8 cellular contexts compared by ENCODE assay signal in the genomic region with DNA sequence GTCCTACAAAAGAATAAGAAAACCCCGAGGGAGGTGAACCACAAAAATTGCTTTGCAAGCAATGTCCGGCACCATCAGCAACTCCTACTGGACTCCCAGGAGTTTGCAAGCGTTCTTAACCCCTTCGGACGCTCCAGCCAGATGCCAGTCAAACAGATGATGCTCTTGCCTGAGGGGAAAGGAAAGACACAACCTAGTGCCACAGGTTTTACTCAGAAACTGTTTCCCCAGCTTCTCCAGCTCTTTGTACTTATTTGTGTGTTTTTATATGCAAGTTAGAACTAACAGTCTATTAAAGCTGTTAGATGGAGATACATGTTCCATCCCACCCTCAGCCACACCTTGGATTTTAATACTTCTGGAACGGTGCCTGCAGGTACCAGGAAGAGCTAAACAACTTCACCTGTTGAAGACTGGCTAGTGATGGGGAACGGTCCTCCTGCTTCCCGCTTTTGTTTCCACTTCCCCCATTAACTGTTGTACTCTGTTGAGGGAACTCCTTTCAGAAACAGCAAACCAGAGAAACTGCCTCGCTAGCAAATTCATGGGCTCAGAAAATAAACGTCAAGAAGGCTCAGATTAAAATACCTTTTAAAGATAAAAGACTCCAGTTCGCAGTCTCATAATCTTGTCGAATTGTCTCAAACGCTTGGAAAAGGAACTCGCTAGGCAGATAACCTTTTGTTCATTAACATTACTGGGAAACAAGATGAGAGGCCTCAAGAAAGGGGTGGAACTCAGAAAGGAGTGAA. TPM values are rescaled to one million over a fixed set of nuclear protein-coding genes. Genes with fewer than 3 reads are reported as not detected.
DNase-seq lines count a peak whose midpoint lies in the region; ATAC-seq and TF ChIP-seq lines count a peak whose summit lies in the region.

No MANE protein-coding gene starts in this region.

- no peak for ATAC-seq in GM18520 (IDR thresholded peaks at IDR 0.05; ENCODE audit: unreplicated experiment)
- no peak for ATAC-seq in GM19351 (IDR thresholded peaks at IDR 0.05; ENCODE audit: unreplicated experiment)

- H3K27ac ChIP-seq in angular gyrus (ENCODE audit: low read depth, low read length) (peak overlapping the region; percentile 92), right atrium auricular region (peak overlapping the region; percentile 99), trophoblast cell (ENCODE audit: low read depth, low read length) (peak overlapping the region; percentile 97)

- H4K12ac ChIP-seq in trophoblast cell (ENCODE audit: low read depth, low read length): peak overlapping the region; percentile 99

- TF ChIP-seq CTCF in right atrium auricular region (IDR thresholded peaks at IDR 0.05): peak; percentile 22 to 57

- WGBS in trophoblast cell (ENCODE audit: extremely low coverage, insufficient coverage, insufficient read length): no CpG with 5 or more reads among the region's 14 CpGs

- H4K8ac ChIP-seq in trophoblast cell (ENCODE audit: low read depth, low read length): peak overlapping the region; percentile 100

- H3K79me2 ChIP-seq in trophoblast cell (ENCODE audit: control insufficient read depth, insufficient read depth, low read length, poor library complexity): peaks cover 12% of the 10 kb centered on the region

- H2AFZ ChIP-seq in trophoblast cell (ENCODE audit: insufficient read depth, low read length, poor library complexity): peak overlapping the region; percentile 98

- H3K18ac ChIP-seq in trophoblast cell (ENCODE audit: low read length): no peak overlapping the region

- peak overlapping the region; percentile 59 for H3K4me2 ChIP-seq in trophoblast cell (ENCODE audit: low read length)

- H2AK5ac ChIP-seq in trophoblast cell (ENCODE audit: low read length): no peak overlapping the region

- H3K9me3 ChIP-seq in right atrium auricular region (no peaks in the 10 kb centered on the region), trophoblast cell (ENCODE audit: insufficient read depth, low read depth, low read length) (no peaks in the 10 kb centered on the region)

- DNase-seq in activated CD8-positive, alpha-beta memory T cell treated with anti-CD3 and anti-CD28 coated beads, Interleukin-2, amount 50 U/mL, for 48 hours: peak; percentile 53
- no peak for DNase-seq in activated CD8-positive, alpha-beta memory T cell treated with anti-CD3 and anti-CD28 coated beads for 24 hours
- DNase-seq in NCI-H2196 treated with DMSO at 0.1 percent for 48 hours (lab: John Stamatoyannopoulos, UW; ENCODE audit: unreplicated experiment): peak; percentile 64
- DNase-seq in right atrium auricular region (ENCODE audit: low spot score): peak; percentile 75
- peak; percentile 83 to 91 for DNase-seq in trophoblast cell

- H3K4me1 ChIP-seq in right atrium auricular region: peaks cover 0 to 34% of the 10 kb centered on the region in 2 donors
- H3K4me1 ChIP-seq in trophoblast cell (ENCODE audit: control insufficient read depth in 1 of 2, insufficient read depth in 2 of 2, low read length in 2 of 2): peaks cover 4 to 5% of the 10 kb centered on the region in 2 experiments

- peak overlapping the region; percentile 100 for H2BK120ac ChIP-seq in trophoblast cell (ENCODE audit: insufficient read depth, low read length, poor library complexity)

- H3K79me1 ChIP-seq in trophoblast cell (ENCODE audit: low read length): peaks cover 12% of the 10 kb centered on the region

- no peak overlapping the region for H3K4ac ChIP-seq in trophoblast cell (ENCODE audit: low read depth, low read length)

- H3K14ac ChIP-seq in trophoblast cell (ENCODE audit: low read length): no peak overlapping the region

- H3K36me3 ChIP-seq in right atrium auricular region: no peaks in the 10 kb centered on the region
- H3K36me3 ChIP-seq in trophoblast cell (ENCODE audit: control insufficient read depth in 1 of 2, insufficient read depth in 2 of 2, low read length in 2 of 2): peaks cover 3 to 4% of the 10 kb centered on the region in 2 experiments

- no peak overlapping the region for H3K23ac ChIP-seq in trophoblast cell (ENCODE audit: low read length)

- peak overlapping the region; percentile 100 for H2BK5ac ChIP-seq in trophoblast cell (ENCODE audit: low read depth, low read length, poor library complexity)

- H4K91ac ChIP-seq in trophoblast cell (ENCODE audit: low read depth, low read length): peak overlapping the region; percentile 100

- peak overlapping the region; percentile 94 for H3K9ac ChIP-seq in trophoblast cell (ENCODE audit: low read length)

- no peak overlapping the region for H2BK12ac ChIP-seq in trophoblast cell (ENCODE audit: low read length)

- H3K27me3 ChIP-seq in right atrium auricular region: no peaks in the 10 kb centered on the region
- H3K27me3 ChIP-seq in trophoblast cell (ENCODE audit: insufficient read depth, low read length): no peaks in the 10 kb centered on the region

- H3K4me3 ChIP-seq in right atrium auricular region (peak overlapping the region; percentile 73 to 98), trophoblast cell (ENCODE audit: low read depth, low read length) (peak overlapping the region; percentile 71)

RNA-seq across cellular contexts. Expression of a gene that starts 1.1 kb away (rescaled TPM):
- 100 to 1,000 TPM in 1 of 2 donors, 10 to 100 TPM in 1; 89.1 to 101 TPM for total RNA-seq in right atrium auricular region
- 83.9 and 88.7 TPM in 2 replicates for polyA plus RNA-seq in trophoblast cell (2013)
